Comparison of ENCODE assay signal across 10 cellular contexts in the genomic region with DNA sequence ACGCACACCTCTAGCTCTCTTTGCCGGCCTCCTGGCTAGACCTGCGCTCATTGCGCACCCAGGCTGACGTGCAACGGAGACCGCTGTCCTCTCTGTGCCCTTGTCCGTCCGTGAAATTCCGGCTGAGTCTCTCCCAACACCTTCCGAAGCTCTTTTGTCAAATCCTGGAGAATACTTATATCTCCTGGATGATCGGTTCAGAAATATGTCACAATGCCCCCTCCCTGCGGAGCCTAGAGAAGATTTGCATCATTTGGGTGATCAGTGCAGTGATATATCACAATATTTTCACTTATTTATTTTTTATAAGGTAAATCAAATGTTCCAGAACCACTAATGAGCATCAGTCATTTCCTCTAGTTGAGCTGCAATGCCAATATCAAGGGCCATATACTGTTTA.
DNase-seq lines count a peak whose midpoint lies in the region; ATAC-seq and TF ChIP-seq lines count a peak whose summit lies in the region.
"Had no signal": no experiment of that assay in that cellular context is flagged by ENCODE, and none has a peak within 500 bp of the region (broad histone marks: within the 10 kb centered on the region; RNA-seq: fewer than 3 reads in every experiment).

No MANE protein-coding gene starts in this region.

- WGBS in sigmoid colon, 2 donors = 74 to 78% methylated on average over 13 of the region's 13 CpGs

- H3K27ac Mint-ChIP-seq in activated T-cell treated with anti-CD3 and anti-CD28 coated beads, Interleukin-2, amount 50 U/mL, for 72 hours = no peak overlapping the region

- no peak for ATAC-seq in activated T-cell treated with anti-CD3 and anti-CD28 coated beads, Interleukin-2, amount 50 U/mL, for 4 hours
- ATAC-seq in activated T-cell treated with anti-CD3 and anti-CD28 coated beads, Interleukin-2, amount 50 U/mL, for 72 hours (replicated peaks in 1 of 2) = no peak
- ATAC-seq: gastroesophageal sphincter had no signal

- H3K27me3 Mint-ChIP-seq in activated T-cell treated with anti-CD3 and anti-CD28 coated beads, Interleukin-2, amount 50 U/mL, for 4 hours (ENCODE audit: low read depth) = no peaks in the 10 kb centered on the region
- H3K27me3 Mint-ChIP-seq in activated T-cell treated with anti-CD3 and anti-CD28 coated beads, Interleukin-2, amount 50 U/mL, for 72 hours (ENCODE audit: low read depth) = no peaks in the 10 kb centered on the region

- H3K4me3 Mint-ChIP-seq in activated T-cell treated with anti-CD3 and anti-CD28 coated beads, Interleukin-2, amount 50 U/mL, for 4 hours = no peak overlapping the region
- no peak overlapping the region for H3K4me3 Mint-ChIP-seq in activated T-cell treated with anti-CD3 and anti-CD28 coated beads, Interleukin-2, amount 50 U/mL, for 72 hours

- TF ChIP-seq CTCF in sigmoid colon (IDR thresholded peaks at IDR 0.05) = no peak

- peak; percentile 3 for DNase-seq in activated T-cell treated with anti-CD3 and anti-CD28 coated beads, Interleukin-2, amount 50 U/mL, for 4 hours
- DNase-seq in activated T-cell treated with anti-CD3 and anti-CD28 coated beads, Interleukin-2, amount 50 U/mL, for 72 hours = no peak
- DNase-seq in SW480 (ENCODE audit: low spot score) (peak; percentile 6), foreskin melanocyte (peak; percentile 1), sigmoid colon (peak; percentile 68), GM19240 (ENCODE audit: insufficient read length, low spot score) (no peak), NCI-H2227 (lab: John Stamatoyannopoulos, UW; ENCODE audit: unreplicated experiment) (no peak), NCI-H1105 treated with DMSO at 0.1 percent for 48 hours (lab: John Stamatoyannopoulos, UW) (no peak)
- DNase-seq: activated T-cell treated with anti-CD3 and anti-CD28 coated beads for 4 hours had no signal

- no peaks in the 10 kb centered on the region for H3K4me1 ChIP-seq in sigmoid colon
- H3K4me1 ChIP-seq: gastroesophageal sphincter had no signal

- H3K9me3 Mint-ChIP-seq in activated T-cell treated with anti-CD3 and anti-CD28 coated beads, Interleukin-2, amount 50 U/mL, for 4 hours = no peaks in the 10 kb centered on the region
- no peaks in the 10 kb centered on the region for H3K9me3 Mint-ChIP-seq in activated T-cell treated with anti-CD3 and anti-CD28 coated beads, Interleukin-2, amount 50 U/mL, for 72 hours

- H3K36me3 Mint-ChIP-seq in activated T-cell treated with anti-CD3 and anti-CD28 coated beads, Interleukin-2, amount 50 U/mL, for 4 hours (ENCODE audit: insufficient read depth) = no peaks in the 10 kb centered on the region
- H3K36me3 Mint-ChIP-seq in activated T-cell treated with anti-CD3 and anti-CD28 coated beads, Interleukin-2, amount 50 U/mL, for 72 hours (ENCODE audit: insufficient read depth in 2 of 2) = no peaks in the 10 kb centered on the region

- TF ChIP-seq EP300 in sigmoid colon (IDR thresholded peaks at IDR 0.05) = no peak

- H3K4me3 ChIP-seq in sigmoid colon = no peak overlapping the region
- H3K4me3 ChIP-seq: gastroesophageal sphincter had no signal

- H3K36me3 ChIP-seq in sigmoid colon = no peaks in the 10 kb centered on the region
- H3K36me3 ChIP-seq: gastroesophageal sphincter had no signal

- no peak for TF ChIP-seq POLR2A in sigmoid colon (IDR thresholded peaks at IDR 0.05)

- no peaks in the 10 kb centered on the region for H3K9me3 ChIP-seq in sigmoid colon
- H3K9me3 ChIP-seq: gastroesophageal sphincter had no signal

- no peaks in the 10 kb centered on the region for H3K27me3 ChIP-seq in sigmoid colon
- H3K27me3 ChIP-seq: gastroesophageal sphincter had no signal

- no peaks in the 10 kb centered on the region for H3K4me1 Mint-ChIP-seq in activated T-cell treated with anti-CD3 and anti-CD28 coated beads, Interleukin-2, amount 50 U/mL, for 4 hours (ENCODE audit: low read depth)
- no peaks in the 10 kb centered on the region for H3K4me1 Mint-ChIP-seq in activated T-cell treated with anti-CD3 and anti-CD28 coated beads, Interleukin-2, amount 50 U/mL, for 72 hours (ENCODE audit: low read depth)

- intact Hi-C loops in sigmoid colon (cut with DNase I) = no loop called here

- no peak overlapping the region for H3K27ac ChIP-seq in sigmoid colon
- H3K27ac ChIP-seq: gastroesophageal sphincter had no signal

Comparison
In these comparisons a context has a peak if more than half of its experiments do, and no peak if none do; other contexts are left out.
1. DNase-seq: peak in activated T-cell treated with anti-CD3 and anti-CD28 coated beads, Interleukin-2, amount 50 U/mL, for 4 hours (single experiment), SW480 (single experiment), foreskin melanocyte (single experiment) and sigmoid colon (single experiment); none in activated T-cell treated with anti-CD3 and anti-CD28 coated beads, Interleukin-2, amount 50 U/mL, for 72 hours (0 of 2), GM19240 (single experiment), NCI-H2227 (single experiment) and NCI-H1105 treated with DMSO at 0.1 percent for 48 hours (single experiment).